In genomic region chr12:6470375-6471163, GRCh38 we compare ENCODE assay signal across 1 cellular context.
A peak's percentile ranks its signal among the peaks of the same experiment; 100 is the strongest.
TF ChIP-seq lines count a peak whose summit lies in the region.

A gene with protein sequence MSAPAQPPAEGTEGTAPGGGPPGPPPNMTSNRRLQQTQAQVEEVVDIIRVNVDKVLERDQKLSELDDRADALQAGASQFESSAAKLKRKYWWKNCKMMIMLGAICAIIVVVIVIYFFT (minus strand): TSS chr12:6470677. CDS start chr12:6470531, 146 bp downstream.

TF ChIP-seq in GM12878, 131 proteins besides CTCF, POLR2A, EP300 and RAD21 (continued from another document and continues in another):
- TF ChIP-seq ZBTB40 (IDR thresholded peaks at IDR 0.05; ENCODE audit: borderline replicate concordance) (no peak; the same call in 1 of the 2 replicates), NR2C1 (IDR thresholded peaks at IDR 0.05) (no peak), TARDBP (IDR thresholded peaks at IDR 0.05; ENCODE audit: borderline replicate concordance) (0 out of 2 replicates have a peak, but pooled peaks have one; percentile 45), SP1 (IDR thresholded peaks at IDR 0.05; ENCODE audit: low read depth, low read length) (peak; percentile 96), WRNIP1 (IDR thresholded peaks at IDR 0.05; ENCODE audit: borderline replicate concordance, low read depth, low read length) (no peak), HDAC6 (IDR thresholded peaks at IDR 0.05; ENCODE audit: unreplicated experiment) (peak; percentile 94), CHD2 (IDR thresholded peaks at IDR 0.05; ENCODE audit: borderline replicate concordance, low read depth, low read length) (peak; percentile 83; the same call in 1 of the 2 replicates), NFXL1 (IDR thresholded peaks at IDR 0.05; ENCODE audit: borderline replicate concordance) (no peak), CUX1 (IDR thresholded peaks at IDR 0.05; ENCODE audit: insufficient replicate concordance, low read depth, low read length) (no peak), BCL3 (IDR thresholded peaks at IDR 0.05; ENCODE audit: borderline replicate concordance, insufficient read depth, low read depth, low read length, poor library complexity, severe bottlenecking) (no peak), HDGF (IDR thresholded peaks at IDR 0.05) (peak; percentile 83; the same call in 1 of the 2 replicates), FOXM1 (IDR thresholded peaks at IDR 0.05; ENCODE audit: low read depth, low read length) (no peak), RBBP5 (conservative IDR thresholded peaks at IDR 0.05) (no peak), SMARCA5 (IDR thresholded peaks at IDR 0.05) (no peak), FOXK2 (IDR thresholded peaks at IDR 0.05) (no peak), CBX5 (IDR thresholded peaks at IDR 0.05; ENCODE audit: low read depth) (no peak), YBX1 (IDR thresholded peaks at IDR 0.05) (no peak), MEF2B (IDR thresholded peaks at IDR 0.05; ENCODE audit: partially characterized antibody, poor library complexity, severe bottlenecking) (no peak), NFYA (IDR thresholded peaks at IDR 0.05; ENCODE audit: borderline replicate concordance, low read depth, low read length) (no peak), DPF2 (IDR thresholded peaks at IDR 0.05) (peak; percentile 81), PRDM15 (CRISPR knock-in tag; IDR thresholded peaks at IDR 0.05) (no peak), MAX (IDR thresholded peaks at IDR 0.05; ENCODE audit: low read depth, low read length) (no peak), POU2F2 (IDR thresholded peaks at IDR 0.05; ENCODE audit: borderline replicate concordance, low read depth, low read length) (peak; percentile 98), PAX8 (IDR thresholded peaks at IDR 0.05) (no peak), ATF7 (IDR thresholded peaks at IDR 0.05; ENCODE audit: low read depth) (no peak), EGR1 (IDR thresholded peaks at IDR 0.05; ENCODE audit: borderline replicate concordance in 1 of 2, low read depth in 2 of 2, low read length in 2 of 2) (0 out of 3 replicates have a peak, but pooled peaks of 1 of the 2 experiments have one; percentile 33), RFX5 (IDR thresholded peaks at IDR 0.05; ENCODE audit: low read depth, low read length) (0 out of 2 replicates have a peak, but pooled peaks have one; percentile 39), ZSCAN29 (IDR thresholded peaks at IDR 0.05) (0 out of 2 replicates have a peak, but pooled peaks have one; percentile 14), RCOR1 (conservative IDR thresholded peaks at IDR 0.05; ENCODE audit: low read depth, low read length) (0 out of 2 replicates have a peak, but pooled peaks have one; percentile 18), ESRRA (IDR thresholded peaks at IDR 0.05; ENCODE audit: low read length) (no peak), SPI1 (IDR thresholded peaks at IDR 0.05; ENCODE audit: borderline replicate concordance, insufficient read depth, low read depth, low read length) (peak; percentile 5; the same call in 1 of the 2 replicates), RUNX3 (IDR thresholded peaks at IDR 0.05; ENCODE audit: low read length) (peak; percentile 73), TCF12 (IDR thresholded peaks at IDR 0.05; ENCODE audit: low read depth, low read length) (peak; percentile 92), MTA3 (IDR thresholded peaks at IDR 0.05; ENCODE audit: borderline replicate concordance, low read length) (no peak)
- TF ChIP-seq, protein P1, sequence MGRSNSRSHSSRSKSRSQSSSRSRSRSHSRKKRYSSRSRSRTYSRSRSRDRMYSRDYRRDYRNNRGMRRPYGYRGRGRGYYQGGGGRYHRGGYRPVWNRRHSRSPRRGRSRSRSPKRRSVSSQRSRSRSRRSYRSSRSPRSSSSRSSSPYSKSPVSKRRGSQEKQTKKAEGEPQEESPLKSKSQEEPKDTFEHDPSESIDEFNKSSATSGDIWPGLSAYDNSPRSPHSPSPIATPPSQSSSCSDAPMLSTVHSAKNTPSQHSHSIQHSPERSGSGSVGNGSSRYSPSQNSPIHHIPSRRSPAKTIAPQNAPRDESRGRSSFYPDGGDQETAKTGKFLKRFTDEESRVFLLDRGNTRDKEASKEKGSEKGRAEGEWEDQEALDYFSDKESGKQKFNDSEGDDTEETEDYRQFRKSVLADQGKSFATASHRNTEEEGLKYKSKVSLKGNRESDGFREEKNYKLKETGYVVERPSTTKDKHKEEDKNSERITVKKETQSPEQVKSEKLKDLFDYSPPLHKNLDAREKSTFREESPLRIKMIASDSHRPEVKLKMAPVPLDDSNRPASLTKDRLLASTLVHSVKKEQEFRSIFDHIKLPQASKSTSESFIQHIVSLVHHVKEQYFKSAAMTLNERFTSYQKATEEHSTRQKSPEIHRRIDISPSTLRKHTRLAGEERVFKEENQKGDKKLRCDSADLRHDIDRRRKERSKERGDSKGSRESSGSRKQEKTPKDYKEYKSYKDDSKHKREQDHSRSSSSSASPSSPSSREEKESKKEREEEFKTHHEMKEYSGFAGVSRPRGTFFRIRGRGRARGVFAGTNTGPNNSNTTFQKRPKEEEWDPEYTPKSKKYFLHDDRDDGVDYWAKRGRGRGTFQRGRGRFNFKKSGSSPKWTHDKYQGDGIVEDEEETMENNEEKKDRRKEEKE (IDR thresholded peaks at IDR 0.05), result no peak
- TF ChIP-seq, protein P2, sequence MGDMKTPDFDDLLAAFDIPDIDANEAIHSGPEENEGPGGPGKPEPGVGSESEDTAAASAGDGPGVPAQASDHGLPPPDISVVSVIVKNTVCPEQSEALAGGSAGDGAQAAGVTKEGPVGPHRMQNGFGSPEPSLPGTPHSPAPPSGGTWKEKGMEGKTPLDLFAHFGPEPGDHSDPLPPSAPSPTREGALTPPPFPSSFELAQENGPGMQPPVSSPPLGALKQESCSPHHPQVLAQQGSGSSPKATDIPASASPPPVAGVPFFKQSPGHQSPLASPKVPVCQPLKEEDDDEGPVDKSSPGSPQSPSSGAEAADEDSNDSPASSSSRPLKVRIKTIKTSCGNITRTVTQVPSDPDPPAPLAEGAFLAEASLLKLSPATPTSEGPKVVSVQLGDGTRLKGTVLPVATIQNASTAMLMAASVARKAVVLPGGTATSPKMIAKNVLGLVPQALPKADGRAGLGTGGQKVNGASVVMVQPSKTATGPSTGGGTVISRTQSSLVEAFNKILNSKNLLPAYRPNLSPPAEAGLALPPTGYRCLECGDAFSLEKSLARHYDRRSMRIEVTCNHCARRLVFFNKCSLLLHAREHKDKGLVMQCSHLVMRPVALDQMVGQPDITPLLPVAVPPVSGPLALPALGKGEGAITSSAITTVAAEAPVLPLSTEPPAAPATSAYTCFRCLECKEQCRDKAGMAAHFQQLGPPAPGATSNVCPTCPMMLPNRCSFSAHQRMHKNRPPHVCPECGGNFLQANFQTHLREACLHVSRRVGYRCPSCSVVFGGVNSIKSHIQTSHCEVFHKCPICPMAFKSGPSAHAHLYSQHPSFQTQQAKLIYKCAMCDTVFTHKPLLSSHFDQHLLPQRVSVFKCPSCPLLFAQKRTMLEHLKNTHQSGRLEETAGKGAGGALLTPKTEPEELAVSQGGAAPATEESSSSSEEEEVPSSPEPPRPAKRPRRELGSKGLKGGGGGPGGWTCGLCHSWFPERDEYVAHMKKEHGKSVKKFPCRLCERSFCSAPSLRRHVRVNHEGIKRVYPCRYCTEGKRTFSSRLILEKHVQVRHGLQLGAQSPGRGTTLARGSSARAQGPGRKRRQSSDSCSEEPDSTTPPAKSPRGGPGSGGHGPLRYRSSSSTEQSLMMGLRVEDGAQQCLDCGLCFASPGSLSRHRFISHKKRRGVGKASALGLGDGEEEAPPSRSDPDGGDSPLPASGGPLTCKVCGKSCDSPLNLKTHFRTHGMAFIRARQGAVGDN (IDR thresholded peaks at IDR 0.05), result peak; percentile 94
